ENCODE assay signal across 22 cellular contexts in the genomic region with DNA sequence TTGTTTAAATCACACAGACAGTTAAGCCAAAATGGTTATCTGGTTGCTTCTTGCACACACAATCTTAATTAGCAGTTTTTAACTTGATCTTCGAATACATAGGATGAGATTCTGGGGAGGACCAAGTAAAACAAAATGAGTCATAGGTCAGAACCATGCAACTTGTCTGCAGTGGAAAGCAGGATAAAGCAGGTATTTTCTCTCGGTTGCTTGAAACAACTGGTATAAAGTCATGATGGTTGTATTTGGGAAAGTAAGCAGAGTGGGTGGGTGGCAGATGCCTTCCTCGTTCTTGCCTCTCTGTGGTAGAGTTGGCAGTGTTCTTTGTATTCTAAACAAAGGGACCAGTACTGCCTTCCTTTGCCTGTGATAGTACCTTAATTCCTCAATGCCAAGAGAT.
DNase-seq lines count a peak whose midpoint lies in the region; ATAC-seq and TF ChIP-seq lines count a peak whose summit lies in the region.
"Had no signal": no experiment of that assay in that cellular context is flagged by ENCODE, and none has a peak within 500 bp of the region (broad histone marks: within the 10 kb centered on the region; RNA-seq: fewer than 3 reads in every experiment).

No MANE protein-coding gene starts in this region.

- peak overlapping the region; percentile 62 for H3K27ac Mint-ChIP-seq in activated naive CD8-positive, alpha-beta T cell treated with anti-CD3 and anti-CD28 coated beads, Interleukin-2, amount 10 ng/mL, durations not matched to agents 7 days and 5 days
- H3K27ac Mint-ChIP-seq in activated naive CD8-positive, alpha-beta T cell treated with anti-CD3 and anti-CD28 coated beads for 36 hours: no peak overlapping the region
- no peak overlapping the region for H3K27ac Mint-ChIP-seq in activated naive CD8-positive, alpha-beta T cell treated with anti-CD3 and anti-CD28 coated beads, Interleukin-2, amount 50 U/mL, for 24 hours

- H3K27me3 Mint-ChIP-seq in activated naive CD8-positive, alpha-beta T cell treated with anti-CD3 and anti-CD28 coated beads, Interleukin-2, amount 10 ng/mL, durations not matched to agents 7 days and 5 days: no peaks in the 10 kb centered on the region
- H3K27me3 Mint-ChIP-seq in activated naive CD8-positive, alpha-beta T cell treated with anti-CD3 and anti-CD28 coated beads for 36 hours: no peaks in the 10 kb centered on the region
- H3K27me3 Mint-ChIP-seq in activated naive CD8-positive, alpha-beta T cell treated with anti-CD3 and anti-CD28 coated beads, Interleukin-2, amount 50 U/mL, for 24 hours: peaks cover 2% of the 10 kb centered on the region

- H3K4me3 Mint-ChIP-seq in activated naive CD8-positive, alpha-beta T cell treated with anti-CD3 and anti-CD28 coated beads, Interleukin-2, amount 10 ng/mL, durations not matched to agents 7 days and 5 days: peak overlapping the region; percentile 53
- H3K4me3 Mint-ChIP-seq in activated naive CD8-positive, alpha-beta T cell treated with anti-CD3 and anti-CD28 coated beads for 36 hours: no peak overlapping the region
- H3K4me3 Mint-ChIP-seq in activated naive CD8-positive, alpha-beta T cell treated with anti-CD3 and anti-CD28 coated beads, Interleukin-2, amount 50 U/mL, for 24 hours: no peak overlapping the region

- DNase-seq in activated naive CD8-positive, alpha-beta T cell treated with anti-CD3 and anti-CD28 coated beads, Interleukin-2, amount 10 ng/mL, durations not matched to agents 7 days and 5 days: no peak
- DNase-seq in activated naive CD8-positive, alpha-beta T cell treated with anti-CD3 and anti-CD28 coated beads for 36 hours: no peak
- no peak for DNase-seq in GM12865 (ENCODE audit: low read depth)
- DNase-seq in activated naive CD8-positive, alpha-beta T cell treated with anti-CD3 and anti-CD28 coated beads, Interleukin-2, amount 50 U/mL, for 24 hours: no peak
- peak; percentile 60 for DNase-seq in iris pigment epithelial cell (ENCODE audit: low read depth)
- DNase-seq in NCI-H146 treated with DMSO at 0.1 percent for 48 hours (lab: John Stamatoyannopoulos, UW; ENCODE audit: unreplicated experiment): no peak
- DNase-seq in coronary artery (ENCODE audit: low spot score): no peak
- DNase-seq: AML-193, Caco-2, GF-D8, KBM-7, MV-4-11, NCI-H1417, NCI-H187 treated with DMSO at 0.1 percent for 48 hours, NCI-H226, NCI-H524, PC-3, RPMI8226, SHP77 treated with DMSO at 0.1 percent for 48 hours, SK-N-SH had no signal

- H3K9me3 Mint-ChIP-seq in activated naive CD8-positive, alpha-beta T cell treated with anti-CD3 and anti-CD28 coated beads, Interleukin-2, amount 10 ng/mL, durations not matched to agents 7 days and 5 days: peaks cover 5% of the 10 kb centered on the region
- H3K9me3 Mint-ChIP-seq in activated naive CD8-positive, alpha-beta T cell treated with anti-CD3 and anti-CD28 coated beads for 36 hours: peaks cover 3% of the 10 kb centered on the region
- H3K9me3 Mint-ChIP-seq in activated naive CD8-positive, alpha-beta T cell treated with anti-CD3 and anti-CD28 coated beads, Interleukin-2, amount 50 U/mL, for 24 hours: no peaks in the 10 kb centered on the region

- TF ChIP-seq CTCF in GM12865 (IDR thresholded peaks at IDR 0.05; ENCODE audit: insufficient read depth, low read depth, low read length, missing control alignments) (no peak), coronary artery (IDR thresholded peaks at IDR 0.05) (no peak)

- H3K4me1 Mint-ChIP-seq in activated naive CD8-positive, alpha-beta T cell treated with anti-CD3 and anti-CD28 coated beads, Interleukin-2, amount 10 ng/mL, durations not matched to agents 7 days and 5 days: peaks cover 20% of the 10 kb centered on the region
- peaks cover 18% of the 10 kb centered on the region for H3K4me1 Mint-ChIP-seq in activated naive CD8-positive, alpha-beta T cell treated with anti-CD3 and anti-CD28 coated beads for 36 hours
- H3K4me1 Mint-ChIP-seq in activated naive CD8-positive, alpha-beta T cell treated with anti-CD3 and anti-CD28 coated beads, Interleukin-2, amount 50 U/mL, for 24 hours: peaks cover 24% of the 10 kb centered on the region

- POLR2A ChIA-PET in activated naive CD8-positive, alpha-beta T cell treated with anti-CD3 and anti-CD28 coated beads, Interleukin-2, amount 10 ng/mL, durations not matched to agents 7 days and 5 days (lab: Charles Lee): no interaction called here

- H3K36me3 Mint-ChIP-seq in activated naive CD8-positive, alpha-beta T cell treated with anti-CD3 and anti-CD28 coated beads, Interleukin-2, amount 10 ng/mL, durations not matched to agents 7 days and 5 days: peaks cover 5% of the 10 kb centered on the region
- no peaks in the 10 kb centered on the region for H3K36me3 Mint-ChIP-seq in activated naive CD8-positive, alpha-beta T cell treated with anti-CD3 and anti-CD28 coated beads for 36 hours
- no peaks in the 10 kb centered on the region for H3K36me3 Mint-ChIP-seq in activated naive CD8-positive, alpha-beta T cell treated with anti-CD3 and anti-CD28 coated beads, Interleukin-2, amount 50 U/mL, for 24 hours (ENCODE audit: low read depth)
- H3K36me3 Mint-ChIP-seq: CD14-positive monocyte had no signal

- ATAC-seq in activated naive CD8-positive, alpha-beta T cell treated with anti-CD3 and anti-CD28 coated beads, Interleukin-2, amount 10 ng/mL, durations not matched to agents 7 days and 5 days (ENCODE audit: low read depth): no peak
- peak; percentile 72 for ATAC-seq in activated naive CD8-positive, alpha-beta T cell treated with anti-CD3 and anti-CD28 coated beads, Interleukin-2, amount 50 U/mL, for 24 hours
- no peak for ATAC-seq in GM21576 (IDR thresholded peaks at IDR 0.05; ENCODE audit: unreplicated experiment)
- ATAC-seq: PC-3 had no signal

- no peak overlapping the region for H3K27ac ChIP-seq in coronary artery

- H3K4me3 ChIP-seq in GM12865 (ENCODE audit: low read depth, low read length) (peak overlapping the region; percentile 35; the same call in 1 of the 2 replicates), coronary artery (no peak overlapping the region)
